ENCODE assay signal across 11 cellular contexts in genomic region chr3:125061170-125061569, GRCh38. TPM values are rescaled to one million over a fixed set of nuclear protein-coding genes. Genes with fewer than 3 reads are reported as not detected.
DNase-seq lines count a peak whose midpoint lies in the region; FAIRE-seq and TF ChIP-seq lines count a peak whose summit lies in the region.
"Had no signal": no experiment of that assay in that cellular context is flagged by ENCODE, and none has a peak within 500 bp of the region (broad histone marks: within the 10 kb centered on the region; RNA-seq: fewer than 3 reads in every experiment).

No MANE protein-coding gene starts in this region.

- H3K9me3 ChIP-seq in astrocyte (ENCODE audit: insufficient read depth, low read depth, low read length) = no peaks in the 10 kb centered on the region
- no peaks in the 10 kb centered on the region for H3K9me3 ChIP-seq in skeletal muscle tissue (ENCODE audit: control insufficient read depth in 3 of 3, low read length in 3 of 3)

- no peak for TF ChIP-seq CTCF in astrocyte (IDR thresholded peaks at IDR 0.05; ENCODE audit: insufficient read depth, low read depth, low read length)

- no peak for TF ChIP-seq POLR2A in erythroblast (IDR thresholded peaks at IDR 0.05; ENCODE audit: low read length)

- H3K4me1 Mint-ChIP-seq in astrocyte (ENCODE audit: low read depth, unreplicated experiment) = peaks cover 41% of the 10 kb centered on the region

- peaks cover 3% of the 10 kb centered on the region for H3K27me3 Mint-ChIP-seq in astrocyte (ENCODE audit: low read depth, unreplicated experiment)

- peak overlapping the region; percentile 55 for H3K27ac Mint-ChIP-seq in astrocyte (ENCODE audit: unreplicated experiment)

- FAIRE-seq in astrocyte (lab: Jason Lieb, UNC) = no peak

- no peak overlapping the region for H3K9ac ChIP-seq in astrocyte (ENCODE audit: low read length)
- H3K9ac ChIP-seq in skeletal muscle tissue (ENCODE audit: low read depth in 1 of 3, low read length in 3 of 3) = peak overlapping the region; percentile 47 to 66 (median 58)

- H3K36me3 ChIP-seq in astrocyte (ENCODE audit: insufficient read depth, low read length) (no peaks in the 10 kb centered on the region), skeletal muscle tissue (ENCODE audit: control insufficient read depth in 3 of 3, insufficient read depth in 3 of 3, low read length in 3 of 3) (no peaks in the 10 kb centered on the region)

- H3K79me2 ChIP-seq in astrocyte (ENCODE audit: insufficient read depth, low read length) = no peaks in the 10 kb centered on the region

- no peaks in the 10 kb centered on the region for H3K36me3 Mint-ChIP-seq in astrocyte (ENCODE audit: low read depth, unreplicated experiment)

- H3K4me3 Mint-ChIP-seq in astrocyte (ENCODE audit: unreplicated experiment) = no peak overlapping the region
- H3K4me3 Mint-ChIP-seq: neural crest cell had no signal

- H2AFZ ChIP-seq in astrocyte (ENCODE audit: low read depth, low read length) = no peak overlapping the region

- H3K4me1 ChIP-seq in astrocyte (ENCODE audit: insufficient read depth, low read length) (peaks cover 36% of the 10 kb centered on the region), skeletal muscle tissue (ENCODE audit: control insufficient read depth in 3 of 3, insufficient read depth in 3 of 3, low read length in 3 of 3) (peaks cover 40 to 49% (median 45%) of the 10 kb centered on the region in 3 donors)

- no peak overlapping the region for H3K4me2 ChIP-seq in astrocyte (ENCODE audit: low read length)

- peaks cover 8% of the 10 kb centered on the region for H3K9me3 Mint-ChIP-seq in astrocyte (ENCODE audit: unreplicated experiment)

- H3K4me3 ChIP-seq in astrocyte (ENCODE audit: insufficient read depth, low read depth, low read length) (no peak overlapping the region), skeletal muscle tissue (ENCODE audit: low read length in 3 of 3) (peak overlapping the region; percentile 28 to 60 (median 40))

- peaks cover 2% of the 10 kb centered on the region for H3K27me3 ChIP-seq in astrocyte (ENCODE audit: insufficient read depth, low read length)
- H3K27me3 ChIP-seq in skeletal muscle tissue (ENCODE audit: control insufficient read depth in 3 of 3, insufficient read depth in 3 of 3, low read length in 3 of 3) = no peaks in the 10 kb centered on the region

- peak; percentile 37 for DNase-seq in GM03348 (ENCODE audit: low spot score)
- no peak for DNase-seq in astrocyte (ENCODE audit: low read depth)
- DNase-seq in iris pigment epithelial cell (ENCODE audit: low read depth) = peak; percentile 62
- no peak for DNase-seq in erythroblast (lab: John Stamatoyannopoulos, UW)
- DNase-seq in NCI-H1417 treated with DMSO at 0.1 percent for 48 hours (lab: John Stamatoyannopoulos, UW) = no peak
- no peak for DNase-seq in stimulated activated CD4-positive, alpha-beta T cell treated with anti-CD3 and anti-CD28 coated beads, Interleukin-12 subunit alpha, Interleukin-12 subunit beta, amount 100 ng/mL, for 4 hours
- DNase-seq in NCI-H2107 treated with DMSO at 0.1 percent for 48 hours (lab: John Stamatoyannopoulos, UW; ENCODE audit: unreplicated experiment) = no peak
- DNase-seq: KG1, NCI-H524 had no signal

- H3K27ac ChIP-seq in astrocyte (ENCODE audit: low read depth, low read length) (no peak overlapping the region), skeletal muscle tissue (ENCODE audit: low read depth, low read length) (peak overlapping the region; percentile 78)

- no peaks in the 10 kb centered on the region for H4K20me1 ChIP-seq in astrocyte (ENCODE audit: insufficient read depth, low read length)

RNA-seq across cellular contexts. Expression of gene HEG1, which starts 5.4 kb away (rescaled TPM):
- 62.1 and 65.7 TPM in 2 replicates for total RNA-seq in astrocyte
- 25.1 TPM for total RNA-seq in skeletal muscle tissue

Comparison
In these comparisons a context has a peak if more than half of its experiments do, and no peak if none do; other contexts are left out.
1. DNase-seq: peak in GM03348 (single experiment) and iris pigment epithelial cell (single experiment); none in astrocyte (single experiment), erythroblast (0 of 2), NCI-H1417 treated with DMSO at 0.1 percent for 48 hours (single experiment), stimulated activated CD4-positive, alpha-beta T cell treated with anti-CD3 and anti-CD28 coated beads, Interleukin-12 subunit alpha, Interleukin-12 subunit beta, amount 100 ng/mL, for 4 hours (single experiment) and NCI-H2107 treated with DMSO at 0.1 percent for 48 hours (single experiment).